In the genomic region with DNA sequence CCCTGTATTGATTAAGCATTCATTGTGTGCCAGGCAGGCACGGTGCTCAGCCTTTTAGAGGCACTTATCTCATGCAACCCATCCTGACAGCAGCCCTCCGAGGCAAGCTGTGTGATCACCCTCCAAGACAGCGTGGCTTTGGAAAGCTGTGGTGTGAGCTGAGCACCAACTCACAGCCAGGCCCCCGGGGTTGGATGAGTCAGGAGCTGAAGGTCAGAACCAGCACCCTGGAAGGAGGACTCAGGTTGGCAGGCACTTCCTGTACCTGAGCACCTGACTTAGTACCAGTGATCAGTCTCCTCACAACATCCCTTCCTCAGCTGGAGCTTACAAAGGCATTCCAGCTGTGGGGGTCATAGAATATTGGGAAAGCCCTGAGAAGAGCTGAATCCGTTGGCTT, we compare ENCODE assay signal across 1 cellular context.
TF ChIP-seq lines count a peak whose summit lies in the region.

No MANE protein-coding gene starts in this region.

TF ChIP-seq in WTC11, 78 proteins besides CTCF, POLR2A, EP300 and RAD21 (continued from another document):
- TF ChIP-seq, protein P1, sequence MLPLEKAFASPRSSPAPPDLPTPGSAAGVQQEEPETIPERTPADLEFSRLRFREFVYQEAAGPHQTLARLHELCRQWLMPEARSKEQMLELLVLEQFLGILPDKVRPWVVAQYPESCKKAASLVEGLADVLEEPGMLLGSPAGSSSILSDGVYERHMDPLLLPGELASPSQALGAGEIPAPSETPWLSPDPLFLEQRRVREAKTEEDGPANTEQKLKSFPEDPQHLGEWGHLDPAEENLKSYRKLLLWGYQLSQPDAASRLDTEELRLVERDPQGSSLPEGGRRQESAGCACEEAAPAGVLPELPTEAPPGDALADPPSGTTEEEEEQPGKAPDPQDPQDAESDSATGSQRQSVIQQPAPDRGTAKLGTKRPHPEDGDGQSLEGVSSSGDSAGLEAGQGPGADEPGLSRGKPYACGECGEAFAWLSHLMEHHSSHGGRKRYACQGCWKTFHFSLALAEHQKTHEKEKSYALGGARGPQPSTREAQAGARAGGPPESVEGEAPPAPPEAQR (CRISPR knock-in tag; IDR thresholded peaks at IDR 0.05), result no peak
- TF ChIP-seq RELA (CRISPR knock-in tag; IDR thresholded peaks at IDR 0.05; ENCODE audit: borderline replicate concordance), result no peak
- TF ChIP-seq, protein P2, sequence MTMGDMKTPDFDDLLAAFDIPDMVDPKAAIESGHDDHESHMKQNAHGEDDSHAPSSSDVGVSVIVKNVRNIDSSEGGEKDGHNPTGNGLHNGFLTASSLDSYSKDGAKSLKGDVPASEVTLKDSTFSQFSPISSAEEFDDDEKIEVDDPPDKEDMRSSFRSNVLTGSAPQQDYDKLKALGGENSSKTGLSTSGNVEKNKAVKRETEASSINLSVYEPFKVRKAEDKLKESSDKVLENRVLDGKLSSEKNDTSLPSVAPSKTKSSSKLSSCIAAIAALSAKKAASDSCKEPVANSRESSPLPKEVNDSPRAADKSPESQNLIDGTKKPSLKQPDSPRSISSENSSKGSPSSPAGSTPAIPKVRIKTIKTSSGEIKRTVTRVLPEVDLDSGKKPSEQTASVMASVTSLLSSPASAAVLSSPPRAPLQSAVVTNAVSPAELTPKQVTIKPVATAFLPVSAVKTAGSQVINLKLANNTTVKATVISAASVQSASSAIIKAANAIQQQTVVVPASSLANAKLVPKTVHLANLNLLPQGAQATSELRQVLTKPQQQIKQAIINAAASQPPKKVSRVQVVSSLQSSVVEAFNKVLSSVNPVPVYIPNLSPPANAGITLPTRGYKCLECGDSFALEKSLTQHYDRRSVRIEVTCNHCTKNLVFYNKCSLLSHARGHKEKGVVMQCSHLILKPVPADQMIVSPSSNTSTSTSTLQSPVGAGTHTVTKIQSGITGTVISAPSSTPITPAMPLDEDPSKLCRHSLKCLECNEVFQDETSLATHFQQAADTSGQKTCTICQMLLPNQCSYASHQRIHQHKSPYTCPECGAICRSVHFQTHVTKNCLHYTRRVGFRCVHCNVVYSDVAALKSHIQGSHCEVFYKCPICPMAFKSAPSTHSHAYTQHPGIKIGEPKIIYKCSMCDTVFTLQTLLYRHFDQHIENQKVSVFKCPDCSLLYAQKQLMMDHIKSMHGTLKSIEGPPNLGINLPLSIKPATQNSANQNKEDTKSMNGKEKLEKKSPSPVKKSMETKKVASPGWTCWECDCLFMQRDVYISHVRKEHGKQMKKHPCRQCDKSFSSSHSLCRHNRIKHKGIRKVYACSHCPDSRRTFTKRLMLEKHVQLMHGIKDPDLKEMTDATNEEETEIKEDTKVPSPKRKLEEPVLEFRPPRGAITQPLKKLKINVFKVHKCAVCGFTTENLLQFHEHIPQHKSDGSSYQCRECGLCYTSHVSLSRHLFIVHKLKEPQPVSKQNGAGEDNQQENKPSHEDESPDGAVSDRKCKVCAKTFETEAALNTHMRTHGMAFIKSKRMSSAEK (CRISPR knock-in tag; IDR thresholded peaks at IDR 0.05; ENCODE audit: borderline replicate concordance), result no peak
- TF ChIP-seq CREM (CRISPR knock-in tag; IDR thresholded peaks at IDR 0.05), result no peak
- TF ChIP-seq IRF2 (CRISPR knock-in tag; IDR thresholded peaks at IDR 0.05; ENCODE audit: borderline replicate concordance, low read depth), result no peak
- TF ChIP-seq, protein P3, sequence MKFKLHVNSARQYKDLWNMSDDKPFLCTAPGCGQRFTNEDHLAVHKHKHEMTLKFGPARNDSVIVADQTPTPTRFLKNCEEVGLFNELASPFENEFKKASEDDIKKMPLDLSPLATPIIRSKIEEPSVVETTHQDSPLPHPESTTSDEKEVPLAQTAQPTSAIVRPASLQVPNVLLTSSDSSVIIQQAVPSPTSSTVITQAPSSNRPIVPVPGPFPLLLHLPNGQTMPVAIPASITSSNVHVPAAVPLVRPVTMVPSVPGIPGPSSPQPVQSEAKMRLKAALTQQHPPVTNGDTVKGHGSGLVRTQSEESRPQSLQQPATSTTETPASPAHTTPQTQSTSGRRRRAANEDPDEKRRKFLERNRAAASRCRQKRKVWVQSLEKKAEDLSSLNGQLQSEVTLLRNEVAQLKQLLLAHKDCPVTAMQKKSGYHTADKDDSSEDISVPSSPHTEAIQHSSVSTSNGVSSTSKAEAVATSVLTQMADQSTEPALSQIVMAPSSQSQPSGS (CRISPR knock-in tag; IDR thresholded peaks at IDR 0.05; ENCODE audit: borderline replicate concordance, low read depth), result no peak
- TF ChIP-seq, protein P4, sequence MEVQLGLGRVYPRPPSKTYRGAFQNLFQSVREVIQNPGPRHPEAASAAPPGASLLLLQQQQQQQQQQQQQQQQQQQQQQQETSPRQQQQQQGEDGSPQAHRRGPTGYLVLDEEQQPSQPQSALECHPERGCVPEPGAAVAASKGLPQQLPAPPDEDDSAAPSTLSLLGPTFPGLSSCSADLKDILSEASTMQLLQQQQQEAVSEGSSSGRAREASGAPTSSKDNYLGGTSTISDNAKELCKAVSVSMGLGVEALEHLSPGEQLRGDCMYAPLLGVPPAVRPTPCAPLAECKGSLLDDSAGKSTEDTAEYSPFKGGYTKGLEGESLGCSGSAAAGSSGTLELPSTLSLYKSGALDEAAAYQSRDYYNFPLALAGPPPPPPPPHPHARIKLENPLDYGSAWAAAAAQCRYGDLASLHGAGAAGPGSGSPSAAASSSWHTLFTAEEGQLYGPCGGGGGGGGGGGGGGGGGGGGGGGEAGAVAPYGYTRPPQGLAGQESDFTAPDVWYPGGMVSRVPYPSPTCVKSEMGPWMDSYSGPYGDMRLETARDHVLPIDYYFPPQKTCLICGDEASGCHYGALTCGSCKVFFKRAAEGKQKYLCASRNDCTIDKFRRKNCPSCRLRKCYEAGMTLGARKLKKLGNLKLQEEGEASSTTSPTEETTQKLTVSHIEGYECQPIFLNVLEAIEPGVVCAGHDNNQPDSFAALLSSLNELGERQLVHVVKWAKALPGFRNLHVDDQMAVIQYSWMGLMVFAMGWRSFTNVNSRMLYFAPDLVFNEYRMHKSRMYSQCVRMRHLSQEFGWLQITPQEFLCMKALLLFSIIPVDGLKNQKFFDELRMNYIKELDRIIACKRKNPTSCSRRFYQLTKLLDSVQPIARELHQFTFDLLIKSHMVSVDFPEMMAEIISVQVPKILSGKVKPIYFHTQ (CRISPR knock-in tag; IDR thresholded peaks at IDR 0.05), result no peak
- TF ChIP-seq, protein P5, sequence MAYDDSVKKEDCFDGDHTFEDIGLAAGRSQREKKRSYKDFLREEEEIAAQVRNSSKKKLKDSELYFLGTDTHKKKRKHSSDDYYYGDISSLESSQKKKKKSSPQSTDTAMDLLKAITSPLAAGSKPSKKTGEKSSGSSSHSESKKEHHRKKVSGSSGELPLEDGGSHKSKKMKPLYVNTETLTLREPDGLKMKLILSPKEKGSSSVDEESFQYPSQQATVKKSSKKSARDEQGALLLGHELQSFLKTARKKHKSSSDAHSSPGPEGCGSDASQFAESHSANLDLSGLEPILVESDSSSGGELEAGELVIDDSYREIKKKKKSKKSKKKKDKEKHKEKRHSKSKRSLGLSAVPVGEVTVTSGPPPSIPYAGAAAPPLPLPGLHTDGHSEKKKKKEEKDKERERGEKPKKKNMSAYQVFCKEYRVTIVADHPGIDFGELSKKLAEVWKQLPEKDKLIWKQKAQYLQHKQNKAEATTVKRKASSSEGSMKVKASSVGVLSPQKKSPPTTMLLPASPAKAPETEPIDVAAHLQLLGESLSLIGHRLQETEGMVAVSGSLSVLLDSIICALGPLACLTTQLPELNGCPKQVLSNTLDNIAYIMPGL (CRISPR knock-in tag; IDR thresholded peaks at IDR 0.05), result no peak
